Comparison of ENCODE assay signal across 12 cellular contexts in genomic region chr1:164577291-164577690, GRCh38. TPM values are rescaled to one million over a fixed set of nuclear protein-coding genes. Genes with fewer than 3 reads are reported as not detected.
A peak's percentile ranks its signal among the peaks of the same experiment; 100 is the strongest.
DNase-seq lines count a peak whose midpoint lies in the region; ATAC-seq and TF ChIP-seq lines count a peak whose summit lies in the region.
"Had no signal": no experiment of that assay in that cellular context is flagged by ENCODE, and none has a peak within 500 bp of the region (broad histone marks: within the 10 kb centered on the region; RNA-seq: fewer than 3 reads in every experiment).

No MANE protein-coding gene starts in this region.

- peaks cover 20% of the 10 kb centered on the region for H3K79me1 ChIP-seq in mesenchymal stem cell (replicated peaks; ENCODE audit: low read length, poor library complexity, severe bottlenecking)

- peak overlapping the region; percentile 19 for H2BK120ac ChIP-seq in mesenchymal stem cell (ENCODE audit: low read depth, low read length)

- H3K4me1 ChIP-seq in HUES48 (ENCODE audit: control insufficient read depth, insufficient read depth, low read length) (peaks cover 65% of the 10 kb centered on the region), mesenchymal stem cell (ENCODE audit: control insufficient read depth, insufficient read depth, low read depth, low read length) (peaks cover 11% of the 10 kb centered on the region), stomach smooth muscle (ENCODE audit: control insufficient read depth, insufficient read depth, low read length) (peaks cover 57% of the 10 kb centered on the region)
- H3K4me1 ChIP-seq: BLaER1 had no signal

- DNase-seq in coronary artery (ENCODE audit: low spot score), result no peak
- DNase-seq in mesenchymal stem cell, result no peak
- no peak for DNase-seq in DMS79 (lab: John Stamatoyannopoulos, UW)
- no peak for DNase-seq in germinal center (ENCODE audit: low spot score)
- DNase-seq: activated CD4-positive, alpha-beta memory T cell treated with anti-CD3 and anti-CD28 coated beads for 36 hours; DMS153; MM.1S had no signal

- H3K9ac ChIP-seq in HUES48 (ENCODE audit: low read depth, low read length) (peak overlapping the region; percentile 16; the same call in 1 of the 2 replicates), mesenchymal stem cell (ENCODE audit: low read length) (peak overlapping the region; percentile 72), stomach smooth muscle (ENCODE audit: low read length in 2 of 2) (peak overlapping the region; percentile 5 to 49)
- H3K9ac ChIP-seq: BLaER1 had no signal

- H2BK5ac ChIP-seq in mesenchymal stem cell (ENCODE audit: low read depth, low read length, poor library complexity, severe bottlenecking), result no peak overlapping the region

- H3K4me2 ChIP-seq in mesenchymal stem cell (ENCODE audit: low read length, poor library complexity, severe bottlenecking), result no peak overlapping the region
- H3K4me2 ChIP-seq: BLaER1 had no signal

- TF ChIP-seq CTCF in coronary artery (IDR thresholded peaks at IDR 0.05), result no peak

- no peak overlapping the region for H3K14ac ChIP-seq in mesenchymal stem cell (ENCODE audit: low read length in 2 of 2)

- no peak overlapping the region for H2BK15ac ChIP-seq in mesenchymal stem cell (ENCODE audit: low read depth, poor library complexity, severe bottlenecking)

- 0% methylated on average over 1 of the region's 3 CpGs for WGBS in mesenchymal stem cell

- H3K4me3 ChIP-seq in HUES48 (ENCODE audit: low read depth, low read length), result peak overlapping the region; percentile 52
- peak overlapping the region; percentile 69 for H3K4me3 ChIP-seq in coronary artery
- H3K4me3 ChIP-seq in mesenchymal stem cell (ENCODE audit: insufficient read depth in 1 of 2, low read depth in 1 of 2, low read length in 2 of 2), result peak overlapping the region in 1 of 2 experiments; percentile 51
- H3K4me3 ChIP-seq in stomach smooth muscle (ENCODE audit: low read length in 2 of 2), result peak overlapping the region; percentile 57 to 66
- H3K4me3 ChIP-seq: BLaER1 had no signal

- peak overlapping the region; percentile 75 for H4K8ac ChIP-seq in mesenchymal stem cell (ENCODE audit: low read length)

- H3K9me3 ChIP-seq in HUES48 (ENCODE audit: control insufficient read depth, insufficient read depth, low read length) (no peaks in the 10 kb centered on the region), mesenchymal stem cell (ENCODE audit: control insufficient read depth, low read length) (no peaks in the 10 kb centered on the region), stomach smooth muscle (ENCODE audit: control insufficient read depth in 2 of 2, low read length in 2 of 2) (no peaks in the 10 kb centered on the region)
- H3K9me3 ChIP-seq: BLaER1 had no signal

- H3K23ac ChIP-seq in mesenchymal stem cell (ENCODE audit: low read length in 2 of 2), result no peak overlapping the region

- no peak overlapping the region for H2AK5ac ChIP-seq in mesenchymal stem cell (ENCODE audit: low read length, severe bottlenecking)

- H3K36me3 ChIP-seq in HUES48 (ENCODE audit: control insufficient read depth, insufficient read depth, low read length) (peaks cover 12% of the 10 kb centered on the region), mesenchymal stem cell (ENCODE audit: control insufficient read depth in 1 of 2, insufficient read depth in 2 of 2, low read depth in 1 of 2, low read length in 2 of 2) (peaks cover 0 to 16% of the 10 kb centered on the region in 2 experiments), stomach smooth muscle (ENCODE audit: control insufficient read depth in 2 of 2, insufficient read depth in 2 of 2, low read length in 2 of 2) (peaks cover 2% of the 10 kb centered on the region in 2 donors)
- H3K36me3 ChIP-seq: BLaER1 had no signal

- H3K27ac ChIP-seq in HUES48 (ENCODE audit: low read depth, low read length) (peak overlapping the region; percentile 82), coronary artery (peak overlapping the region; percentile 79 to 86), mesenchymal stem cell (ENCODE audit: low read length, poor library complexity, severe bottlenecking) (peak overlapping the region; percentile 14), stomach smooth muscle (ENCODE audit: low read length) (peak overlapping the region; percentile 97)
- H3K27ac ChIP-seq: BLaER1 had no signal

- H3K4ac ChIP-seq in mesenchymal stem cell (ENCODE audit: low read depth in 1 of 2, low read length in 2 of 2), result no peak overlapping the region

- H3K18ac ChIP-seq in mesenchymal stem cell (ENCODE audit: low read depth in 1 of 2, low read length in 2 of 2), result peak overlapping the region in 1 of 2 experiments; percentile 43

- H2BK12ac ChIP-seq in mesenchymal stem cell (ENCODE audit: low read length in 2 of 2), result no peak overlapping the region

- no peak for ATAC-seq in GM18909 (IDR thresholded peaks at IDR 0.05; ENCODE audit: poor library complexity, unreplicated experiment)
- no peak for ATAC-seq in HG02610 (IDR thresholded peaks at IDR 0.05; ENCODE audit: unreplicated experiment)

- H2AFZ ChIP-seq in mesenchymal stem cell (ENCODE audit: low read depth, low read length), result no peak overlapping the region

- H4K91ac ChIP-seq in mesenchymal stem cell (ENCODE audit: low read length), result no peak overlapping the region

- no peaks in the 10 kb centered on the region for H3K27me3 ChIP-seq in HUES48 (ENCODE audit: control insufficient read depth, insufficient read depth, low read length)
- no peaks in the 10 kb centered on the region for H3K27me3 ChIP-seq in mesenchymal stem cell (ENCODE audit: control insufficient read depth in 1 of 2, insufficient read depth in 1 of 2, low read length in 2 of 2)
- H3K27me3 ChIP-seq in stomach smooth muscle (ENCODE audit: control insufficient read depth in 1 of 2, insufficient read depth in 2 of 2, low read length in 2 of 2), result no peaks in the 10 kb centered on the region
- H3K27me3 ChIP-seq: BLaER1 had no signal

RNA-seq across cellular contexts. Expression of gene PBX1, which starts 18.3 kb away (rescaled TPM):
- polyA plus RNA-seq in mesenchymal stem cell (2013, experiment 1 of 2), result 32.7 TPM
- 33.2 TPM for polyA plus RNA-seq in mesenchymal stem cell (2013, experiment 2 of 2)

Comparison
In these comparisons a context has a peak if more than half of its experiments do, and no peak if none do; other contexts are left out.
1. H3K27ac ChIP-seq: peak in every context shown above with its lines; median percentile 97 in stomach smooth muscle; 82 in coronary artery; 82 in HUES48; 14 in mesenchymal stem cell.
2. H3K9ac ChIP-seq: peak in every context shown above with its lines; median percentile 72 in mesenchymal stem cell; 27 in stomach smooth muscle; 16 in HUES48.